ENCODE assay signal across 1 cellular context in genomic region chr22:33510429-33510904, GRCh38.
TF ChIP-seq lines count a peak whose summit lies in the region.

No MANE protein-coding gene starts in this region.

TF ChIP-seq in HepG2, 621 proteins besides CTCF, POLR2A, EP300 and RAD21 (continued from another document and continues in another):
- peak; percentile 89; the same call in 1 of the 2 replicates for TF ChIP-seq AHDC1 (CRISPR knock-in tag; IDR thresholded peaks at IDR 0.05; ENCODE audit: borderline replicate concordance)
- TF ChIP-seq ZNF577 (CRISPR knock-in tag; IDR thresholded peaks at IDR 0.05; ENCODE audit: borderline replicate concordance, low read depth), result no peak
- no peak for TF ChIP-seq ZNF333 (CRISPR knock-in tag; IDR thresholded peaks at IDR 0.05; ENCODE audit: borderline replicate concordance)
- TF ChIP-seq ZNF761 (CRISPR knock-in tag; conservative IDR thresholded peaks at IDR 0.05), result no peak
- TF ChIP-seq NR2F6 (IDR thresholded peaks at IDR 0.05), result peak; percentile 46; the same call in 1 of the 2 replicates
- peak; percentile 74 for TF ChIP-seq NR2F6 (CRISPR knock-in tag; IDR thresholded peaks at IDR 0.05)
- peak; percentile 56 for TF ChIP-seq FOSL2 (CRISPR knock-in tag; IDR thresholded peaks at IDR 0.05)
- peak; percentile 62; the same call in 1 of the 2 replicates for TF ChIP-seq GATA4 (IDR thresholded peaks at IDR 0.05; ENCODE audit: borderline replicate concordance, low read depth)
- peak; percentile 43; the same call in 1 of the 2 replicates for TF ChIP-seq PATZ1 (CRISPR knock-in tag; IDR thresholded peaks at IDR 0.05)
- peak; percentile 77; the same call in 1 of the 2 replicates for TF ChIP-seq FOXK1 (CRISPR knock-in tag; IDR thresholded peaks at IDR 0.05; ENCODE audit: borderline replicate concordance, low read depth)
- no peak for TF ChIP-seq ARID2 (CRISPR knock-in tag; IDR thresholded peaks at IDR 0.05; ENCODE audit: borderline replicate concordance)
- TF ChIP-seq NONO (IDR thresholded peaks at IDR 0.05), result no peak
- TF ChIP-seq NONO (CRISPR knock-in tag; conservative IDR thresholded peaks at IDR 0.05), result 0 out of 2 replicates have a peak, but pooled peaks have one; percentile 32
- TF ChIP-seq TP53 (CRISPR knock-in tag; conservative IDR thresholded peaks at IDR 0.05), result 0 out of 2 replicates have a peak, but pooled peaks have one; percentile 15
- TF ChIP-seq ARID5B (CRISPR knock-in tag; IDR thresholded peaks at IDR 0.05), result peak; percentile 77
- peak; percentile 99 for TF ChIP-seq POGZ (CRISPR knock-in tag; IDR thresholded peaks at IDR 0.05)
- peak; percentile 37; the same call in 1 of the 2 replicates for TF ChIP-seq SAFB2 (CRISPR knock-in tag; IDR thresholded peaks at IDR 0.05; ENCODE audit: borderline replicate concordance, low read depth)
- TF ChIP-seq ZNF574 (CRISPR knock-in tag; IDR thresholded peaks at IDR 0.05), result peak; percentile 62; the same call in 1 of the 2 replicates
- peak; percentile 30; the same call in 1 of the 2 replicates for TF ChIP-seq JUN (CRISPR knock-in tag; IDR thresholded peaks at IDR 0.05)
- TF ChIP-seq ZBTB4 (CRISPR knock-in tag; IDR thresholded peaks at IDR 0.05; ENCODE audit: borderline replicate concordance), result peak; percentile 29; the same call in 1 of the 2 replicates
- peak; percentile 91 for TF ChIP-seq HDAC1 (CRISPR knock-in tag; IDR thresholded peaks at IDR 0.05)
- TF ChIP-seq HMG20B (CRISPR knock-in tag; conservative IDR thresholded peaks at IDR 0.05), result no peak; the same call in 1 of the 2 replicates
- TF ChIP-seq THRA (CRISPR knock-in tag; IDR thresholded peaks at IDR 0.05; ENCODE audit: borderline replicate concordance), result peak; percentile 41; the same call in 1 of the 2 replicates
- TF ChIP-seq ZKSCAN5 (CRISPR knock-in tag; IDR thresholded peaks at IDR 0.05), result peak; percentile 97
- peak; percentile 96 for TF ChIP-seq ADNP (CRISPR knock-in tag; IDR thresholded peaks at IDR 0.05)
- TF ChIP-seq HMGXB4 (CRISPR knock-in tag; IDR thresholded peaks at IDR 0.05; ENCODE audit: borderline replicate concordance in 1 of 2, low read depth in 1 of 2), result 0 out of 4 replicates have a peak, but pooled peaks of 1 of the 2 experiments have one; percentile 29
- TF ChIP-seq ASH2L (IDR thresholded peaks at IDR 0.05; ENCODE audit: insufficient read length, low read depth, low read length), result peak; percentile 17
- TF ChIP-seq TBX2 (CRISPR knock-in tag; IDR thresholded peaks at IDR 0.05; ENCODE audit: borderline replicate concordance), result peak; percentile 95
- peak; percentile 63; the same call in 1 of the 2 replicates for TF ChIP-seq MIER3 (CRISPR knock-in tag; IDR thresholded peaks at IDR 0.05; ENCODE audit: borderline replicate concordance)
- TF ChIP-seq ZNF451 (CRISPR knock-in tag; IDR thresholded peaks at IDR 0.05), result 0 out of 2 replicates have a peak, but pooled peaks have one; percentile 34
- peak; percentile 80; the same call in 1 of the 2 replicates for TF ChIP-seq ZNF264 (CRISPR knock-in tag; IDR thresholded peaks at IDR 0.05)
- TF ChIP-seq RCOR2 (CRISPR knock-in tag; IDR thresholded peaks at IDR 0.05), result peak; percentile 99
- 0 out of 2 replicates have a peak, but pooled peaks have one; percentile 25 for TF ChIP-seq MEF2D (CRISPR knock-in tag; IDR thresholded peaks at IDR 0.05)
- no peak for TF ChIP-seq ZNF138 (CRISPR knock-in tag; IDR thresholded peaks at IDR 0.05; ENCODE audit: low read depth)
- no peak for TF ChIP-seq GABPB1 (CRISPR knock-in tag; IDR thresholded peaks at IDR 0.05)
- TF ChIP-seq ATF7 (IDR thresholded peaks at IDR 0.05), result peak; percentile 60; the same call in 1 of the 2 replicates
- TF ChIP-seq ATF7 (CRISPR knock-in tag; IDR thresholded peaks at IDR 0.05), result peak; percentile 77; the same call in 1 of the 2 replicates
- TF ChIP-seq THAP11 (CRISPR knock-in tag; IDR thresholded peaks at IDR 0.05), result peak; percentile 35
- peak; percentile 97 for TF ChIP-seq KDM1A (CRISPR knock-in tag; IDR thresholded peaks at IDR 0.05)
